ENCODE assay signal across 11 cellular contexts in the genomic region with DNA sequence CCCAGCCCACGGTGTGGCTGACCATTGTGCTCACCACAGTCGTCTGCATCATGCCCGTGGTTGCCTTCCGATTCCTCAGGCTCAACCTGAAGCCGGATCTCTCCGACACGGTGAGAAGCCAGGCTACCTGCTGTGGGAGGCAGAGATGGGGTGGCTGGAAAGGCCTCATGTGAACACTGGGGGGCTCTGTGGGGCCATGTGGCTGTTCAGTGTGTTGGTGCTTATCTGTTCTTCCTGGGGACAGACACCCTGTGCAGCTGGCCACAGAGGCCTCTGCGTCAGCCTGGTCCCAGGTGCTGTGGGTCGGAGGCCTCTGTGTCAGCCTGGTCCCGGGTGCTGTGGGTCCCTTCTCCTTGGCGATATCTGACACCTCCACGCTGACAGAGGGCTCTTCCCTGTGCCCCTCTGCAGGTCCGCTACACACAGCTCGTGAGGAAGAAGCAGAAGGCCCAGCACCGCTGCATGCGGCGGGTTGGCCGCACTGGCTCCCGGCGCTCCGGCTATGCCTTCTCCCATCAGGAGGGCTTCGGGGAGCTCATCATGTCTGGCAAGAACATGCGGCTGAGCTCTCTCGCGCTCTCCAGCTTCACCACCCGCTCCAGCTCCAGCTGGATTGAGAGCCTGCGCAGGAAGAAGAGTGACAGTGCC. TPM values are rescaled to one million over a fixed set of nuclear protein-coding genes. Genes with fewer than 3 reads are reported as not detected.
DNase-seq lines count a peak whose midpoint lies in the region; ATAC-seq and TF ChIP-seq lines count a peak whose summit lies in the region.
"Had no signal": no experiment of that assay in that cellular context is flagged by ENCODE, and none has a peak within 500 bp of the region (broad histone marks: within the 10 kb centered on the region; RNA-seq: fewer than 3 reads in every experiment).

No MANE protein-coding gene starts in this region.

- TF ChIP-seq CTCF in GM12875 (IDR thresholded peaks at IDR 0.05; ENCODE audit: borderline replicate concordance, insufficient read depth, low read depth, low read length) (peak; percentile 53; the same call in 1 of the 2 replicates), RWPE2 (IDR thresholded peaks at IDR 0.05; ENCODE audit: poor library complexity, severe bottlenecking) (no peak)

- no peaks in the 10 kb centered on the region for H3K4me1 ChIP-seq in RWPE2 (ENCODE audit: insufficient read depth, poor library complexity, severe bottlenecking)

- H3K27me3 ChIP-seq in RWPE2 (ENCODE audit: insufficient read depth, poor library complexity, severe bottlenecking) (no peaks in the 10 kb centered on the region), layer of hippocampus (ENCODE audit: control insufficient read depth, insufficient read depth, low read length) (no peaks in the 10 kb centered on the region)
- H3K27me3 ChIP-seq: tibial nerve had no signal

- ATAC-seq in RWPE2 (ENCODE audit: low read depth) (peak; percentile 7; the same call in 1 of the 3 replicates), GM18502 (IDR thresholded peaks at IDR 0.05; ENCODE audit: poor library complexity, unreplicated experiment) (no peak)

- H3K9me3 ChIP-seq in RWPE2 (ENCODE audit: severe bottlenecking): no peaks in the 10 kb centered on the region
- H3K9me3 ChIP-seq: tibial nerve had no signal

- H3K4me3 ChIP-seq in GM12875 (ENCODE audit: low read depth, low read length) (no peak overlapping the region), RWPE2 (ENCODE audit: severe bottlenecking) (no peak overlapping the region)
- H3K4me3 ChIP-seq: tibial nerve had no signal

- peaks cover 43% of the 10 kb centered on the region for H3K36me3 ChIP-seq in RWPE2 (ENCODE audit: low read depth)

- DNase-seq in NCI-H1694 treated with DMSO at 0.1 percent for 48 hours (lab: John Stamatoyannopoulos, UW) (peak; percentile 15), NCI-H1694 (lab: John Stamatoyannopoulos, UW) (no peak), RWPE2 (ENCODE audit: low spot score) (no peak), occipital lobe (lab: John Stamatoyannopoulos, UW) (no peak), RPMI8226 (no peak)
- DNase-seq: NCI-H226, SHP77 had no signal

- H3K27ac ChIP-seq in RWPE2 (ENCODE audit: poor library complexity, severe bottlenecking) (no peak overlapping the region), layer of hippocampus (ENCODE audit: low read depth, low read length) (peak overlapping the region; percentile 52)
- H3K27ac ChIP-seq: tibial nerve had no signal

RNA-seq across cellular contexts. Expression of a gene that starts 23.2 kb away (rescaled TPM):
- 28.5 TPM for total RNA-seq in occipital lobe

RNA-seq across cellular contexts. Expression of a gene that starts 27.7 kb away (rescaled TPM):
- total RNA-seq in occipital lobe: not detected

RNA-seq across cellular contexts. Expression of a gene that starts 56.6 kb away (rescaled TPM):
- total RNA-seq in occipital lobe: 2.8 TPM
